In the genomic region with DNA sequence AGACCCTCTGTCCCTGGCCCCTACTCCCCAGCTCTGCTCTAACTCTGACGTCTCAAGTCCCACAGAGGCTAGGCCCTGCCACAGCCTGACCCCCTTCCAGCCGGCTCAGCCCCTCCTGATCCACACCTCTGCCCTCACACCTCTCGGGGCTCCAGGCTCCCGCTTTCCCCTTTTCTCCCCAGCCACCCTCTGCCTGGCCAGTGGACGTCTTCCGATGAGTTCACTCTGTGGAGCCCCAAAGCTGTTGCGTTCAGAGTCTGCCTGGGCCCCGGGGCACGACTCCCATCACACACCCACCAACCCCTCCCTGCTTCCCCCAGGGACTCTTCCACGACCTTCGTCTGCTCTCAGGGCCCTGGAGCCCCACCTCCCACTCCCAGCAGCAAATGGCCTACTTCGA, we compare ENCODE assay signal across 1 cellular context.
TF ChIP-seq lines count a peak whose summit lies in the region.

No MANE protein-coding gene starts in this region.

TF ChIP-seq in H1, 55 proteins besides CTCF, POLR2A, EP300 and RAD21:
- TF ChIP-seq RXRA (IDR thresholded peaks at IDR 0.05; ENCODE audit: insufficient read depth, low read depth, low read length) (no peak), NRF1 (IDR thresholded peaks at IDR 0.05; ENCODE audit: low read depth, low read length) (no peak), SIX5 (IDR thresholded peaks at IDR 0.05; ENCODE audit: low read depth, low read length) (no peak), NANOG (IDR thresholded peaks at IDR 0.05; ENCODE audit: insufficient read depth, low read depth, low read length, poor library complexity, severe bottlenecking) (no peak), FOSL1 (IDR thresholded peaks at IDR 0.05; ENCODE audit: insufficient read depth, low read depth, low read length) (no peak), CTBP2 (IDR thresholded peaks at IDR 0.05; ENCODE audit: borderline replicate concordance, insufficient read depth, insufficient read length, low read length) (no peak), EZH2 (IDR thresholded peaks at IDR 0.05; ENCODE audit: low read depth, low read length, severe bottlenecking) (no peak), CBX5 (IDR thresholded peaks at IDR 0.05; ENCODE audit: low read depth, low read length) (no peak), POLR2AphosphoS5 (IDR thresholded peaks at IDR 0.05; ENCODE audit: low read depth, low read length) (no peak), RBBP5 (IDR thresholded peaks at IDR 0.05; ENCODE audit: borderline replicate concordance, low read depth, low read length) (no peak), SP1 (IDR thresholded peaks at IDR 0.05; ENCODE audit: low read depth, low read length) (no peak), BACH1 (IDR thresholded peaks at IDR 0.05; ENCODE audit: low read length) (no peak)
